In genomic region chr20:63224272-63225081, GRCh38 we compare ENCODE assay signal across 8 cellular contexts. TPM values are rescaled to one million over a fixed set of nuclear protein-coding genes. Genes with fewer than 3 reads are reported as not detected.
A peak's percentile ranks its signal among the peaks of the same experiment; 100 is the strongest.
DNase-seq lines count a peak whose midpoint lies in the region; ATAC-seq and TF ChIP-seq lines count a peak whose summit lies in the region.

No MANE protein-coding gene starts in this region.

- no peaks in the 10 kb centered on the region for H3K9me3 Mint-ChIP-seq in activated CD4-positive, alpha-beta memory T cell treated with anti-CD3 and anti-CD28 coated beads, Interleukin-2, amount 10 ng/mL, durations not matched to agents 7 days and 5 days

- H3K4me3 Mint-ChIP-seq in activated CD4-positive, alpha-beta memory T cell treated with anti-CD3 and anti-CD28 coated beads, Interleukin-2, amount 10 ng/mL, durations not matched to agents 7 days and 5 days = no peak overlapping the region

- POLR2A ChIA-PET in activated CD4-positive, alpha-beta memory T cell treated with anti-CD3 and anti-CD28 coated beads, Interleukin-2, amount 10 ng/mL, durations not matched to agents 7 days and 5 days (lab: Charles Lee) = interaction anchor here (0.9 kb wide), 1 partner anchor 13 kb away, joined by 3 read pairs; no protein-coding TSS in a partner anchor

- intact Hi-C loops in Right ventricle myocardium superior (cut with DNase I) = no loop called here

- H3K36me3 Mint-ChIP-seq in activated CD4-positive, alpha-beta memory T cell treated with anti-CD3 and anti-CD28 coated beads, Interleukin-2, amount 10 ng/mL, durations not matched to agents 7 days and 5 days (ENCODE audit: low read depth) = no peaks in the 10 kb centered on the region

- peak; percentile 76 for DNase-seq in Right ventricle myocardium superior
- no peak for DNase-seq in right atrium auricular region (ENCODE audit: low spot score)
- DNase-seq in SW480 (ENCODE audit: low spot score) = peak; percentile 78
- peak; percentile 52 for DNase-seq in hepatic stellate cell (ENCODE audit: low spot score)
- no peak for DNase-seq in activated CD4-positive, alpha-beta memory T cell treated with anti-CD3 and anti-CD28 coated beads, Interleukin-2, amount 10 ng/mL, durations not matched to agents 7 days and 5 days

- ATAC-seq in Right ventricle myocardium superior (ENCODE audit: poor library complexity) (peak; percentile 88), GM21526 (IDR thresholded peaks at IDR 0.05; ENCODE audit: low FRiP score, unreplicated experiment) (no peak), HG03521 (IDR thresholded peaks at IDR 0.05; ENCODE audit: unreplicated experiment) (no peak), HG03108 (IDR thresholded peaks at IDR 0.05; ENCODE audit: unreplicated experiment) (no peak)

- TF ChIP-seq CTCF in right atrium auricular region (IDR thresholded peaks at IDR 0.05) = no peak

- no peak overlapping the region for H3K4me3 ChIP-seq in right atrium auricular region

- no peaks in the 10 kb centered on the region for H3K27me3 ChIP-seq in right atrium auricular region

- H3K4me1 Mint-ChIP-seq in activated CD4-positive, alpha-beta memory T cell treated with anti-CD3 and anti-CD28 coated beads, Interleukin-2, amount 10 ng/mL, durations not matched to agents 7 days and 5 days = no peaks in the 10 kb centered on the region

- no peaks in the 10 kb centered on the region for H3K36me3 ChIP-seq in right atrium auricular region

- no peak overlapping the region for H3K27ac ChIP-seq in right atrium auricular region

- H3K27me3 Mint-ChIP-seq in activated CD4-positive, alpha-beta memory T cell treated with anti-CD3 and anti-CD28 coated beads, Interleukin-2, amount 10 ng/mL, durations not matched to agents 7 days and 5 days = peaks cover 12% of the 10 kb centered on the region

- CTCF ChIA-PET in activated CD4-positive, alpha-beta memory T cell treated with anti-CD3 and anti-CD28 coated beads, Interleukin-2, amount 10 ng/mL, durations not matched to agents 7 days and 5 days (lab: Charles Lee) = interaction anchor here (1.2 to 3.0 kb wide), 10 partner anchors 11 to 157 kb away, joined by 3 to 25 read pairs (median 6); partner anchors contain the start of gene BIRC7

- no peaks in the 10 kb centered on the region for H3K9me3 ChIP-seq in right atrium auricular region

- H3K27ac Mint-ChIP-seq in activated CD4-positive, alpha-beta memory T cell treated with anti-CD3 and anti-CD28 coated beads, Interleukin-2, amount 10 ng/mL, durations not matched to agents 7 days and 5 days = no peak overlapping the region

- H3K4me1 ChIP-seq in right atrium auricular region = peaks cover 0 to 6% of the 10 kb centered on the region in 2 donors

RNA-seq across cellular contexts. Expression of gene YTHDF1, which starts 8.5 kb away (rescaled TPM):
- total RNA-seq in Right ventricle myocardium superior (21.1 TPM), right atrium auricular region (10 to 100 TPM; 15.7 to 26.1 TPM)
- total RNA-seq in activated CD4-positive, alpha-beta memory T cell treated with anti-CD3 and anti-CD28 coated beads, Interleukin-2, amount 10 ng/mL, durations not matched to agents 7 days and 5 days = 10 to 100 TPM; 36.1 to 36.8 TPM

RNA-seq across cellular contexts. Expression of gene BIRC7, which starts 11.2 kb away (rescaled TPM):
- total RNA-seq in Right ventricle myocardium superior (0.22 TPM), right atrium auricular region (not detected)
- total RNA-seq in activated CD4-positive, alpha-beta memory T cell treated with anti-CD3 and anti-CD28 coated beads, Interleukin-2, amount 10 ng/mL, durations not matched to agents 7 days and 5 days = not detected

RNA-seq across cellular contexts. Expression of gene NKAIN4, which starts 29.8 kb away (rescaled TPM):
- total RNA-seq in Right ventricle myocardium superior (not detected), right atrium auricular region (not detected)
- total RNA-seq in activated CD4-positive, alpha-beta memory T cell treated with anti-CD3 and anti-CD28 coated beads, Interleukin-2, amount 10 ng/mL, durations not matched to agents 7 days and 5 days = not detected

RNA-seq across cellular contexts. Expression of gene ARFGAP1, which starts 48.1 kb away (rescaled TPM):
- 25.3 TPM for total RNA-seq in Right ventricle myocardium superior
- total RNA-seq in right atrium auricular region = 10 to 100 TPM; 19.1 to 20.7 TPM
- total RNA-seq in activated CD4-positive, alpha-beta memory T cell treated with anti-CD3 and anti-CD28 coated beads, Interleukin-2, amount 10 ng/mL, durations not matched to agents 7 days and 5 days = 10 to 100 TPM; 80.1 to 82.0 TPM

Comparison
In these comparisons a context has a peak if more than half of its experiments do, and no peak if none do; other contexts are left out.
1. DNase-seq: peak in Right ventricle myocardium superior (single experiment), SW480 (single experiment) and hepatic stellate cell (single experiment); none in right atrium auricular region (single experiment) and activated CD4-positive, alpha-beta memory T cell treated with anti-CD3 and anti-CD28 coated beads, Interleukin-2, amount 10 ng/mL, durations not matched to agents 7 days and 5 days (single experiment).